12 cellular contexts compared by ENCODE assay signal in the genomic region with DNA sequence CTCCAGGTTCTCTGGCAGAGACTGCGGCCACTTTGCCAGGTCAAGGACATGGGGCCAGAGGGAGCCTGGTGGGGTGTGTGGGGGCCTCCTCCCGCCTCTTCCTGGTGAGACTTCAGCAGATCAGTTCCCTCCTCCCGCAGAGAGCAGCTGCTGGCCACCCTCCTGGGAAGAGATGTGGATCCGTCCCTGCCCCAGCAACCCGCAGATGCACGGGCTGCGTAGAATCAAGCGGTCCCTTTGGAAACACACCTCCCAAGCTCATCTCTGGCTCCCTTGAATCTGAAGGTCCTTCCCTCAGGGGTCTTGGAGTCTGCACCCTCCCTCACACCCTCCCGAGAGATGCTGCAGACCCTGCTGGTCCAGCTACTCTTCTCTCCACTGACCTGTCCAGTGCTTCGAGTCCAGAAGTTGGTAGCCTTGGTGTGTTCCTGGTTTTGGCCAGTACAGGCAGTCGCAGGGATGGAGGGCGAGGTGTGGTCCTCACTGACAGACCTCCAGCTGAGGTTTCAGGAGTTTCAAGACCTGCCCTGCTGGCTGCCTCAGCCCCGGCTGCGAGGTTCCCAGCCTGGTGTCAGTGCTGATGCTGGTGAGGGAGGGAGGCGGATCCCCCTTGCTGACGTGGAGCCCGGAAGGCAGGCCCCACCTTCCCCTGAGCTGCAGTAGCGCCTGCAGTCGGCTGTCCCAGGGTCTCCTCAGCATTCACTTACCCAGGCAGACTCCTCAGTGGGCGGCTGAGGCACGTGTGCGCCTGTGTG. TPM values are rescaled to one million over a fixed set of nuclear protein-coding genes. Genes with fewer than 3 reads are reported as not detected.
DNase-seq lines count a peak whose midpoint lies in the region; ATAC-seq, FAIRE-seq and TF ChIP-seq lines count a peak whose summit lies in the region.
"Had no signal": no experiment of that assay in that cellular context is flagged by ENCODE, and none has a peak within 500 bp of the region (broad histone marks: within the 10 kb centered on the region; RNA-seq: fewer than 3 reads in every experiment).

A gene with protein sequence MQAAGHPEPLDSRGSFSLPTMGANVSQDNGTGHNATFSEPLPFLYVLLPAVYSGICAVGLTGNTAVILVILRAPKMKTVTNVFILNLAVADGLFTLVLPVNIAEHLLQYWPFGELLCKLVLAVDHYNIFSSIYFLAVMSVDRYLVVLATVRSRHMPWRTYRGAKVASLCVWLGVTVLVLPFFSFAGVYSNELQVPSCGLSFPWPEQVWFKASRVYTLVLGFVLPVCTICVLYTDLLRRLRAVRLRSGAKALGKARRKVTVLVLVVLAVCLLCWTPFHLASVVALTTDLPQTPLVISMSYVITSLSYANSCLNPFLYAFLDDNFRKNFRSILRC (minus strand): TSS at position 585 of the 755 bp plus-strand sequence. CDS start 734 bp downstream, outside the sequence.

- H3K9me3 Mint-ChIP-seq in Calu3 (ENCODE audit: low read depth, unreplicated experiment) = no peaks in the 10 kb centered on the region

- no peak within 1 kb of the TSS for H2BK5ac ChIP-seq in H1 (ENCODE audit: low read depth, low read length)

- H3K4me3 Mint-ChIP-seq in Calu3 (ENCODE audit: low read depth, unreplicated experiment) = no peak within 1 kb of the TSS

- no peak within 1 kb of the TSS for H3K23ac ChIP-seq in H1 (ENCODE audit: insufficient read length)

- H3K27me3 ChIP-seq in H1 (replicated peaks in 1 of 4; ENCODE audit: control insufficient read depth in 3 of 4, extremely low read depth in 1 of 4, insufficient read depth in 3 of 4, low read length in 3 of 4) (peaks cover 2 to 10% (median 9%) of the 10 kb centered on the region in 4 experiments), rectal smooth muscle tissue (ENCODE audit: control insufficient read depth, insufficient read depth, low read length) (no peaks in the 10 kb centered on the region)

- H4K20me1 ChIP-seq in H1 (replicated peaks in 1 of 2; ENCODE audit: control insufficient read depth in 1 of 2, insufficient read depth in 2 of 2, low read length in 2 of 2) = peaks cover 3 to 4% of the 10 kb centered on the region in 2 experiments

- no peak within 1 kb of the TSS for H3K56ac ChIP-seq in H1 (replicated peaks; ENCODE audit: insufficient read length, low read depth, low read length)

- no peak within 1 kb of the TSS for H3K4ac ChIP-seq in H1 (replicated peaks; ENCODE audit: insufficient read length, low read depth, low read length)

- peaks cover 2% of the 10 kb centered on the region; the same call in 1 of the 2 replicates for H3K23me2 ChIP-seq in H1 (ENCODE audit: low read depth, low read length)

- no peak for TF ChIP-seq RAD21 in H1 (IDR thresholded peaks at IDR 0.05 in 1 of 2, conservative IDR thresholded peaks at IDR 0.05 in 1 of 2; ENCODE audit: low read depth in 2 of 2, low read length in 2 of 2)

- H4K8ac ChIP-seq in H1 (ENCODE audit: extremely low read depth, insufficient read depth, low read length) = no peak within 1 kb of the TSS

- POLR2A ChIA-PET in H1 (lab: Charles Lee; ENCODE audit: partially characterized antibody) = no interaction called here

- no peak within 1 kb of the TSS for H2AK5ac ChIP-seq in H1 (ENCODE audit: low read depth, low read length)

- no peaks in the 10 kb centered on the region for H3K4me1 Mint-ChIP-seq in Calu3 (ENCODE audit: low read depth, unreplicated experiment)

- no peak within 1 kb of the TSS for H4K91ac ChIP-seq in H1 (replicated peaks; ENCODE audit: insufficient read length, low read length)

- DNase-seq in activated CD4-positive, CD25-positive, alpha-beta regulatory T cell treated with anti-CD3 and anti-CD28 coated beads, Interleukin-2, amount 50 U/mL, for 72 hours = peak; percentile 26
- DNase-seq in RPMI8226 = peak; percentile 43
- peak in 1 of 2 experiments; percentile 44 for DNase-seq in H1 (ENCODE audit: low read depth in 1 of 2, low spot score in 2 of 2)
- no peak for DNase-seq in Calu3
- DNase-seq in Kasumi-1 (lab: John Stamatoyannopoulos, UW) = no peak
- DNase-seq: ACHN, NCI-H748 treated with DMSO at 0.1 percent for 48 hours had no signal

- H4K5ac ChIP-seq in H1 (ENCODE audit: insufficient read length, low read depth, low read length) = no peak within 1 kb of the TSS

- CTCF ChIA-PET in H1 (lab: Charles Lee; ENCODE audit: partially characterized antibody) = interaction anchor here (0.8 to 6.4 kb wide), 2 partner anchors 13 to 15 kb away, joined by 4 to 59 read pairs; no protein-coding TSS in a partner anchor
- CTCF ChIA-PET in Calu3 (lab: Charles Lee) = interaction anchor here (0.6 kb wide), 1 partner anchor 1568 kb away, joined by 11 read pairs; no protein-coding TSS in a partner anchor

- H2BK120ac ChIP-seq in H1 (replicated peaks; ENCODE audit: low read depth, low read length) = no peak within 1 kb of the TSS

- H3K36me3 Mint-ChIP-seq in Calu3 (ENCODE audit: insufficient read depth, unreplicated experiment) = peaks cover 5% of the 10 kb centered on the region

- H2BK20ac ChIP-seq in H1 (ENCODE audit: low read length) = no peak within 1 kb of the TSS

- no peak within 1 kb of the TSS for H3K9ac ChIP-seq in H1 (replicated peaks in 1 of 4; ENCODE audit: extremely low read depth in 1 of 4, low read depth in 3 of 4, low read length in 3 of 4)
- H3K9ac ChIP-seq in rectal smooth muscle tissue (ENCODE audit: low read length) = peak within 1 kb of the TSS; percentile 30
- H3K9ac ChIP-seq: KMS-11 had no signal

- no peak for TF ChIP-seq EP300 in H1 (IDR thresholded peaks at IDR 0.05; ENCODE audit: borderline replicate concordance in 1 of 2, low read depth in 2 of 2, low read length in 2 of 2)

- no peak for TF ChIP-seq POLR2A in H1 (IDR thresholded peaks at IDR 0.05; ENCODE audit: control extremely low read depth in 1 of 2, low read depth in 2 of 2, low read length in 2 of 2)

- H3K27me3 Mint-ChIP-seq in Calu3 (ENCODE audit: unreplicated experiment) = peaks cover 94% of the 10 kb centered on the region

- H3K18ac ChIP-seq in H1 (ENCODE audit: extremely low read depth, low read length) = no peak within 1 kb of the TSS

- 81% methylated on average over 22 of the region's 22 CpGs; no CpG with 5 or more reads in 1 of the 2 experiments for WGBS in H1 (ENCODE audit: extremely low coverage in 1 of 2, insufficient coverage in 1 of 2, insufficient read length in 1 of 2, insufficient replicate concordance in 2 of 2, low coverage in 1 of 2, low lambda C conversion rate in 2 of 2, missing lambda C conversion rate in 1 of 2), 2 experiments

- H3K27ac ChIP-seq in H1 (ENCODE audit: low read depth, low read length) (no peak within 1 kb of the TSS; the same call in 1 of the 2 replicates), rectal smooth muscle tissue (ENCODE audit: low read depth, low read length) (no peak within 1 kb of the TSS)
- H3K27ac ChIP-seq: KMS-11 had no signal

- no peak for FAIRE-seq in H1 (lab: Jason Lieb, UNC)

- H3K4me1 ChIP-seq in H1 (replicated peaks in 1 of 4; ENCODE audit: control insufficient read depth in 3 of 4, insufficient read depth in 4 of 4, low read length in 3 of 4) (peaks cover 0 to 8% (median 3%) of the 10 kb centered on the region in 4 experiments; a peak in 3 of 7 replicates), rectal smooth muscle tissue (ENCODE audit: control insufficient read depth, insufficient read depth, low read length) (no peaks in the 10 kb centered on the region)

- BruUV-seq in Calu3 (replicated peaks; lab: Mats Ljungman, UMichigan) = no TSS peak

- H3K9me3 ChIP-seq in H1 (ENCODE audit: insufficient read depth in 2 of 2, low read depth in 1 of 2, low read length in 1 of 2) = no peaks in the 10 kb centered on the region

- no peak for ATAC-seq in activated CD4-positive, CD25-positive, alpha-beta regulatory T cell treated with anti-CD3 and anti-CD28 coated beads, Interleukin-2, amount 50 U/mL, for 24 hours
- ATAC-seq in GM21717 (IDR thresholded peaks at IDR 0.05; ENCODE audit: unreplicated experiment) = no peak

- no peak within 1 kb of the TSS for H2BK15ac ChIP-seq in H1 (ENCODE audit: low read length)

- H3K79me2 ChIP-seq in H1 (ENCODE audit: control insufficient read depth in 1 of 2, insufficient read depth in 2 of 2, low read length in 2 of 2) = no peaks in the 10 kb centered on the region

- intact Hi-C loops in Calu3 (cut with micrococcal nuclease; ENCODE audit: unreplicated experiment) = no loop called here

- H3K79me1 ChIP-seq in H1 (ENCODE audit: low read depth, low read length) = no peaks in the 10 kb centered on the region; the same call in 1 of the 2 replicates

- no peaks in the 10 kb centered on the region for H3K36me3 ChIP-seq in H1 (ENCODE audit: control insufficient read depth in 2 of 4, insufficient read depth in 4 of 4, low read length in 3 of 4)
- no peaks in the 10 kb centered on the region for H3K36me3 ChIP-seq in rectal smooth muscle tissue (ENCODE audit: control insufficient read depth, insufficient read depth, low read length)

- no peak within 1 kb of the TSS for H2AFZ ChIP-seq in H1 (ENCODE audit: low read length)

- TF ChIP-seq CTCF in H1 (IDR thresholded peaks at IDR 0.05; ENCODE audit: control extremely low read depth in 1 of 3, insufficient read depth in 1 of 3, low read depth in 1 of 3, low read length in 3 of 3) (no peak), Calu3 (IDR thresholded peaks at IDR 0.05; ENCODE audit: unreplicated experiment) (no peak)

- no peak within 1 kb of the TSS for H3K27ac Mint-ChIP-seq in Calu3 (ENCODE audit: unreplicated experiment)

- no peak within 1 kb of the TSS for H3K4me2 ChIP-seq in H1 (ENCODE audit: insufficient read depth in 1 of 2, low read depth in 2 of 2, low read length in 2 of 2)
- H3K4me2 ChIP-seq: KMS-11 had no signal

- H2BK12ac ChIP-seq in H1 (ENCODE audit: low read depth, low read length) = no peak within 1 kb of the TSS

- no peak within 1 kb of the TSS for H3K14ac ChIP-seq in H1 (ENCODE audit: insufficient read length)

- H3K4me3 ChIP-seq in H1 (ENCODE audit: extremely low read depth in 1 of 4, insufficient read depth in 2 of 4, low read depth in 3 of 4, low read length in 4 of 4) = no peak within 1 kb of the TSS
- no peak within 1 kb of the TSS for H3K4me3 ChIP-seq in rectal smooth muscle tissue (ENCODE audit: low read length)

TF ChIP-seq in H1, 55 proteins besides CTCF, POLR2A, EP300 and RAD21:
- TF ChIP-seq SIN3A (conservative IDR thresholded peaks at IDR 0.05 in 1 of 2, IDR thresholded peaks at IDR 0.05 in 1 of 2; ENCODE audit: low read depth in 1 of 2, low read length in 2 of 2) (no peak), GABPA (IDR thresholded peaks at IDR 0.05; ENCODE audit: borderline replicate concordance, insufficient read depth, low read length) (0 out of 2 replicates have a peak, but pooled peaks have one; percentile 24)

RNA-seq across cellular contexts. Expression of the gene that starts here (rescaled TPM):
- total RNA-seq in H1 (2021; fragmentation: NEBNext Ultra II Directional; extraction: Animal tissue kit (Norgen Biotek cat#: 25700)) = not detected in 2 replicates
- polyA plus RNA-seq in H1 (2011; rRNA removed) = not detected in 2 replicates
- polyA plus RNA-seq in H1 (2011; cell fraction: cytosol; rRNA removed) = not detected
- not detected for polyA plus RNA-seq in H1 (2011; cell fraction: nucleus; rRNA removed)
- polyA plus RNA-seq in H1 (2012, experiment 1 of 2) = 0.11 TPM in 1 of 4 replicates, not detected in the others
- polyA plus RNA-seq in H1 (2012, experiment 2 of 2) = not detected
- polyA plus RNA-seq in H1 (2013, experiment 1 of 2) = not detected
- not detected for polyA plus RNA-seq in H1 (2013, experiment 2 of 2)
- polyA minus RNA-seq in H1 (2011; rRNA and poly(A)+ RNA removed) = not detected in 2 replicates
- polyA minus RNA-seq in H1 (2011; cell fraction: cytosol; rRNA and poly(A)+ RNA removed) = not detected
- not detected for polyA minus RNA-seq in H1 (2011; cell fraction: nucleus; rRNA and poly(A)+ RNA removed)
- total RNA-seq in Calu3 (2022) = not detected in 2 replicates
- total RNA-seq: liver had no signal
- polyA plus RNA-seq: liver had no signal

Comparison
In these comparisons a context has a peak if more than half of its experiments do, and no peak if none do; other contexts are left out.
1. DNase-seq: peak in activated CD4-positive, CD25-positive, alpha-beta regulatory T cell treated with anti-CD3 and anti-CD28 coated beads, Interleukin-2, amount 50 U/mL, for 72 hours (single experiment) and RPMI8226 (single experiment); none in Calu3 (single experiment) and Kasumi-1 (0 of 2).